In genomic region chr20:63700199-63701050, GRCh38 we compare ENCODE assay signal across 15 cellular contexts. TPM values are rescaled to one million over a fixed set of nuclear protein-coding genes. Genes with fewer than 3 reads are reported as not detected.
DNase-seq lines count a peak whose midpoint lies in the region; ATAC-seq and TF ChIP-seq lines count a peak whose summit lies in the region.
"Had no signal": no experiment of that assay in that cellular context is flagged by ENCODE, and none has a peak within 500 bp of the region (broad histone marks: within the 10 kb centered on the region; RNA-seq: fewer than 3 reads in every experiment).

No MANE protein-coding gene starts in this region.

- peaks cover 20% of the 10 kb centered on the region for H3K4me1 ChIP-seq in PC-9 (replicated peaks; ENCODE audit: insufficient read depth)
- peaks cover 0 to 55% (median 28%) of the 10 kb centered on the region in 3 donors for H3K4me1 ChIP-seq in gastroesophageal sphincter
- H3K4me1 ChIP-seq: HAP-1 had no signal

- H3K79me2 ChIP-seq in PC-9 (ENCODE audit: low read depth): peaks cover 13% of the 10 kb centered on the region; the same call in 1 of the 2 replicates

- H3K36me3 ChIP-seq in PC-9 (ENCODE audit: low read depth): peaks cover 11% of the 10 kb centered on the region
- peaks cover 0 to 62% of the 10 kb centered on the region in 2 donors for H3K36me3 ChIP-seq in gastroesophageal sphincter

- TF ChIP-seq EP300 in gastroesophageal sphincter (IDR thresholded peaks at IDR 0.05): no peak

- peaks cover 46% of the 10 kb centered on the region for H3K4me1 Mint-ChIP-seq in stimulated activated effector memory CD8-positive, alpha-beta T cell treated with anti-CD3 and anti-CD28 coated beads, Interleukin-12 subunit alpha, Interleukin-12 subunit beta, amount 100 ng/mL, for 72 hours

- no peak for TF ChIP-seq POLR2A in gastroesophageal sphincter (IDR thresholded peaks at IDR 0.05)

- H3K9me2 ChIP-seq in PC-9 (ENCODE audit: insufficient read depth): no peaks in the 10 kb centered on the region

- no peaks in the 10 kb centered on the region for H3K27me3 ChIP-seq in PC-9 (ENCODE audit: insufficient read depth, low read depth)
- H3K27me3 ChIP-seq in gastroesophageal sphincter: no peaks in the 10 kb centered on the region

- H3K36me3 Mint-ChIP-seq in stimulated activated effector memory CD8-positive, alpha-beta T cell treated with anti-CD3 and anti-CD28 coated beads, Interleukin-12 subunit alpha, Interleukin-12 subunit beta, amount 100 ng/mL, for 72 hours: peaks cover 50% of the 10 kb centered on the region

- H3K27ac ChIP-seq in PC-9 (peak overlapping the region; percentile 65), gastroesophageal sphincter (peak overlapping the region in 3 of 4 donors; percentile 67 to 68 (median 67))

- WGBS in gastroesophageal sphincter (ENCODE audit: low coverage in 1 of 2), 2 donors: 93% methylated on average over 15 of the region's 43 CpGs; no CpG with 5 or more reads in 1 of the 2 donors

- H3F3A ChIP-seq in PC-9 (ENCODE audit: insufficient read depth, low read depth): peaks cover 57% of the 10 kb centered on the region; the same call in 1 of the 2 replicates

- 0 out of 2 replicates have a peak, but pooled peaks cover 3% of the 10 kb centered on the region for H4K20me1 ChIP-seq in PC-9 (ENCODE audit: insufficient read depth)

- DNase-seq in activated gamma-delta T cell treated with Interleukin-2 at 50 U/mL for 16 hours (peak; percentile 2), activated gamma-delta T cell (lab: John Stamatoyannopoulos, UW) (no peak), PC-9 (no peak), HK-2 (ENCODE audit: unreplicated experiment) (no peak), NCI-H2081 (lab: John Stamatoyannopoulos, UW) (no peak)
- DNase-seq in stimulated activated effector memory CD8-positive, alpha-beta T cell treated with anti-CD3 and anti-CD28 coated beads, Interleukin-12 subunit alpha, Interleukin-12 subunit beta, amount 100 ng/mL, for 72 hours (ENCODE audit: low spot score in 2 of 2): no peak
- DNase-seq: activated B cell treated with CpG ODN at 0.5 μM for 24 hours; amniotic stem cell; effector memory CD8-positive, alpha-beta T cell; SHP77; stimulated activated CD4-positive, alpha-beta T cell treated with anti-CD3 and anti-CD28 coated beads, Interleukin-15, amount 100 ng/mL, for 24 hours had no signal

- no peak for ATAC-seq in gastroesophageal sphincter
- no peak for ATAC-seq in stimulated activated effector memory CD8-positive, alpha-beta T cell treated with anti-CD3 and anti-CD28 coated beads, Interleukin-12 subunit alpha, Interleukin-12 subunit beta, amount 100 ng/mL, for 72 hours
- ATAC-seq in GM19397 (IDR thresholded peaks at IDR 0.05; ENCODE audit: unreplicated experiment): no peak
- ATAC-seq: effector memory CD8-positive, alpha-beta T cell had no signal

- intact Hi-C loops in PC-9 (cut with micrococcal nuclease; ENCODE audit: unreplicated experiment): no loop called here

- H3K4me3 Mint-ChIP-seq in stimulated activated effector memory CD8-positive, alpha-beta T cell treated with anti-CD3 and anti-CD28 coated beads, Interleukin-12 subunit alpha, Interleukin-12 subunit beta, amount 100 ng/mL, for 72 hours: no peak overlapping the region
- H3K4me3 Mint-ChIP-seq: activated B cell treated with CpG ODN at 0.5 μM for 24 hours; stimulated activated naive CD8-positive, alpha-beta T cell treated with anti-CD3 and anti-CD28 coated beads, Interleukin-15, Interleukin-2, amounts not matched to agents 100 ng/mL and 50 ng/mL, for 24 hours had no signal

- POLR2A ChIA-PET in PC-9 (lab: Charles Lee; ENCODE audit: unreplicated experiment): no interaction called here

- H3K4me3 ChIP-seq in PC-9 (no peak overlapping the region), gastroesophageal sphincter (no peak overlapping the region)
- H3K4me3 ChIP-seq: HAP-1 had no signal

- CTCF ChIA-PET in PC-9 (lab: Charles Lee): interaction anchor here (0.6 kb wide), 1 partner anchor 94 kb away, joined by 9 read pairs; no protein-coding TSS in a partner anchor

- no peaks in the 10 kb centered on the region for H3K9me3 Mint-ChIP-seq in stimulated activated effector memory CD8-positive, alpha-beta T cell treated with anti-CD3 and anti-CD28 coated beads, Interleukin-12 subunit alpha, Interleukin-12 subunit beta, amount 100 ng/mL, for 72 hours
- H3K9me3 Mint-ChIP-seq: activated B cell treated with CpG ODN at 0.5 μM for 24 hours; effector memory CD8-positive, alpha-beta T cell; stimulated activated naive CD8-positive, alpha-beta T cell treated with anti-CD3 and anti-CD28 coated beads, Interleukin-15, Interleukin-2, amounts not matched to agents 100 ng/mL and 50 ng/mL, for 24 hours had no signal

- no peak overlapping the region for H2AFZ ChIP-seq in PC-9

- TF ChIP-seq CTCF in PC-9 (conservative IDR thresholded peaks at IDR 0.05) (no peak), gastroesophageal sphincter (IDR thresholded peaks at IDR 0.05) (no peak)

- no peaks in the 10 kb centered on the region for H3K9me3 ChIP-seq in PC-9 (ENCODE audit: insufficient read depth, low read depth)
- H3K9me3 ChIP-seq in gastroesophageal sphincter: no peaks in the 10 kb centered on the region
- H3K9me3 ChIP-seq: HAP-1 had no signal

- peak overlapping the region; percentile 78 for H3K27ac Mint-ChIP-seq in stimulated activated effector memory CD8-positive, alpha-beta T cell treated with anti-CD3 and anti-CD28 coated beads, Interleukin-12 subunit alpha, Interleukin-12 subunit beta, amount 100 ng/mL, for 72 hours
- H3K27ac Mint-ChIP-seq: activated B cell treated with CpG ODN at 0.5 μM for 24 hours; stimulated activated naive CD8-positive, alpha-beta T cell treated with anti-CD3 and anti-CD28 coated beads, Interleukin-15, Interleukin-2, amounts not matched to agents 100 ng/mL and 50 ng/mL, for 24 hours had no signal

- BruUV-seq in PC-9 (replicated peaks; lab: Mats Ljungman, UMichigan): no TSS peak

- H3K4me2 ChIP-seq in PC-9: peak overlapping the region; percentile 71; the same call in 1 of the 2 replicates

RNA-seq across cellular contexts. Expression of gene TNFRSF6B, which starts 4.0 kb away (rescaled TPM):
- total RNA-seq in PC-9 (2021) (not detected in 2 replicates), gastroesophageal sphincter (10 to 100 TPM in 3 of 4 donors, 1 to 10 TPM in 1; 8.9 to 27.8 (median 15.4) TPM)
- total RNA-seq: activated B cell treated with CpG ODN at 0.5 μM for 24 hours had no signal

RNA-seq across cellular contexts. Expression of gene ARFRP1, which starts 7.4 kb away (rescaled TPM):
- total RNA-seq in PC-9 (2021): 59.1 and 71.1 TPM in 2 replicates
- total RNA-seq in gastroesophageal sphincter: 10 to 100 TPM; 38.9 to 56.4 (median 49.0) TPM

RNA-seq across cellular contexts. Expression of gene ZGPAT, which starts 7.4 kb away (rescaled TPM):
- total RNA-seq in PC-9 (2021) (27.2 and 31.4 TPM in 2 replicates), gastroesophageal sphincter (10 to 100 TPM; 21.7 to 51.7 (median 32.9) TPM)

RNA-seq across cellular contexts. Expression of gene LIME1, which starts 36.0 kb away (rescaled TPM):
- total RNA-seq in PC-9 (2021): 18.7 and 24.8 TPM in 2 replicates
- total RNA-seq in gastroesophageal sphincter: 10 to 100 TPM in 1 of 4 donors, 1 to 10 TPM in 3; 4.7 to 17.0 (median 7.2) TPM

RNA-seq across cellular contexts. Expression of gene SLC2A4RG, which starts 39.2 kb away (rescaled TPM):
- total RNA-seq in PC-9 (2021) (167 and 233 TPM in 2 replicates), gastroesophageal sphincter (10 to 100 TPM; 36.5 to 98.7 (median 59.9) TPM)
